Comparison of ENCODE assay signal across 13 cellular contexts in genomic region chr11:67632175-67632981, GRCh38. TPM values are rescaled to one million over a fixed set of nuclear protein-coding genes. Genes with fewer than 3 reads are reported as not detected.
DNase-seq lines count a peak whose midpoint lies in the region; ATAC-seq and TF ChIP-seq lines count a peak whose summit lies in the region.
"Had no signal": no experiment of that assay in that cellular context is flagged by ENCODE, and none has a peak within 500 bp of the region (broad histone marks: within the 10 kb centered on the region; RNA-seq: fewer than 3 reads in every experiment).

No MANE protein-coding gene starts in this region.

- no peak overlapping the region for H3K27ac Mint-ChIP-seq in MCF 10A (ENCODE audit: low read depth, unreplicated experiment)
- peak overlapping the region in 2 of 6 donors; percentile 26 to 44 for H3K27ac Mint-ChIP-seq in immature natural killer cell

- no peaks in the 10 kb centered on the region for H3K4me1 Mint-ChIP-seq in MCF 10A (ENCODE audit: insufficient read depth, unreplicated experiment)
- peaks cover 6 to 14% of the 10 kb centered on the region in 2 donors for H3K4me1 Mint-ChIP-seq in immature natural killer cell

- H3K4me2 ChIP-seq in mammary epithelial cell (ENCODE audit: insufficient read depth, low read depth, low read length) = no peak overlapping the region

- H3K9me3 Mint-ChIP-seq in MCF 10A (ENCODE audit: unreplicated experiment) (no peaks in the 10 kb centered on the region), immature natural killer cell (peaks cover 0 to 2% (median 0%) of the 10 kb centered on the region in 6 donors)

- H3K36me3 ChIP-seq in mammary epithelial cell (ENCODE audit: insufficient read depth, low read length) (no peaks in the 10 kb centered on the region), transverse colon (no peaks in the 10 kb centered on the region)

- H3K4me3 Mint-ChIP-seq in MCF 10A (ENCODE audit: unreplicated experiment) (peak overlapping the region; percentile 42), immature natural killer cell (peak overlapping the region; percentile 48 to 75 (median 53))

- dilution Hi-C loops in mammary epithelial cell (cut with HindIII; ENCODE audit: low sequenced_read_pairs) = no loop called here

- H3K27me3 Mint-ChIP-seq in MCF 10A (ENCODE audit: insufficient read depth, unreplicated experiment) (no peaks in the 10 kb centered on the region), immature natural killer cell (ENCODE audit: low read depth in 3 of 3) (peaks cover 0 to 2% (median 0%) of the 10 kb centered on the region in 3 donors)

- H3K4me3 ChIP-seq in mammary epithelial cell (replicated peaks in 1 of 3; ENCODE audit: insufficient read depth in 1 of 3, low read depth in 2 of 3, low read length in 3 of 3) (no peak overlapping the region), transverse colon (no peak overlapping the region)
- H3K4me3 ChIP-seq: PC-9 had no signal

- no peak overlapping the region for H3K9ac ChIP-seq in mammary epithelial cell (ENCODE audit: insufficient read depth, low read length)

- POLR2A ChIA-PET in MCF 10A (lab: Yijun Ruan, JAX) = interaction anchor here (0.6 kb wide), 1 partner anchor 36 kb away, joined by 4 read pairs; no protein-coding TSS in a partner anchor

- in situ Hi-C loops in mammary epithelial cell (cut with MboI; ENCODE audit: low sequenced_read_pairs in 2 of 2) (no loop called here), transverse colon (cut with MboI; ENCODE audit: low pct_ligation_motif_present in 1 of 4, low pct_unique_long_range_greater_than_20kb in 1 of 4, low sequenced_read_pairs in 3 of 4) (no loop called here)

- no peak for TF ChIP-seq EP300 in transverse colon (IDR thresholded peaks at IDR 0.05; ENCODE audit: low read depth)

- WGBS in mammary epithelial cell (ENCODE audit: low coverage, missing lambda C conversion rate) = 68% methylated on average over 9 of the region's 12 CpGs
- 62% methylated on average over 11 of the region's 12 CpGs; no CpG with 5 or more reads in 1 of the 2 donors for WGBS in transverse colon (ENCODE audit: low coverage in 1 of 2), 2 donors

- H3K4me1 ChIP-seq in mammary epithelial cell (ENCODE audit: insufficient read depth, low read length) = peaks cover 20% of the 10 kb centered on the region
- peaks cover 9 to 42% (median 33%) of the 10 kb centered on the region in 4 donors for H3K4me1 ChIP-seq in transverse colon

- no peak for TF ChIP-seq POLR2A in transverse colon (IDR thresholded peaks at IDR 0.05)

- ATAC-seq in HG02870 (IDR thresholded peaks at IDR 0.05; ENCODE audit: unreplicated experiment) = no peak

- H3K27ac ChIP-seq in mammary epithelial cell (ENCODE audit: insufficient read depth, low read depth, low read length) (no peak overlapping the region), transverse colon (peak overlapping the region; percentile 31 to 98 (median 94))
- H3K27ac ChIP-seq: PC-9 had no signal

- TF ChIP-seq CTCF in MCF 10A (IDR thresholded peaks at IDR 0.05; ENCODE audit: unreplicated experiment) (no peak), mammary epithelial cell (conservative IDR thresholded peaks at IDR 0.05 in 1 of 2, IDR thresholded peaks at IDR 0.05 in 1 of 2; ENCODE audit: extremely low read depth in 1 of 2, insufficient read depth in 1 of 2, low read depth in 1 of 2, low read length in 2 of 2) (no peak), transverse colon (IDR thresholded peaks at IDR 0.05) (no peak)

- BruUV-seq in MCF 10A (replicated peaks; lab: Mats Ljungman, UMichigan) (no TSS peak), mammary epithelial cell (replicated peaks; lab: Mats Ljungman, UMichigan) (no TSS peak)

- H3K9me3 ChIP-seq in mammary epithelial cell (replicated peaks; ENCODE audit: insufficient read depth, low read length) (no peaks in the 10 kb centered on the region), transverse colon (no peaks in the 10 kb centered on the region)

- H3K36me3 Mint-ChIP-seq in MCF 10A (ENCODE audit: insufficient read depth, unreplicated experiment) = no peaks in the 10 kb centered on the region
- H3K36me3 Mint-ChIP-seq in immature natural killer cell = no peaks in the 10 kb centered on the region
- H3K36me3 Mint-ChIP-seq: CD14-positive monocyte had no signal

- H3K27me3 ChIP-seq in mammary epithelial cell (ENCODE audit: insufficient read depth, low read length) (no peaks in the 10 kb centered on the region), transverse colon (no peaks in the 10 kb centered on the region)

- DNase-seq in MCF 10A (ENCODE audit: unreplicated experiment) (no peak), mammary epithelial cell (no peak), immature natural killer cell (no peak), transverse colon (peak; percentile 80), NCI-H748 (lab: John Stamatoyannopoulos, UW; ENCODE audit: unreplicated experiment) (no peak)
- DNase-seq: activated CD8-positive, alpha-beta memory T cell treated with anti-CD3 and anti-CD28 coated beads, Interleukin-2, amount 50 U/mL, for 4 hours; effector CD4-positive, alpha-beta T cell; Kasumi-1; PC-9; stimulated activated CD4-positive, alpha-beta T cell treated with anti-CD3 and anti-CD28 coated beads, Interleukin-4, amount 100 ng/mL, for 1 hour had no signal

- H2AFZ ChIP-seq in mammary epithelial cell (ENCODE audit: low read depth, low read length) = no peak overlapping the region
- H2AFZ ChIP-seq: PC-9 had no signal

- intact Hi-C loops in MCF 10A (cut with micrococcal nuclease) (no loop called here), mammary epithelial cell (cut with micrococcal nuclease) (no loop called here), transverse colon (cut with DNase I; ENCODE audit: low total_unique reads) (no loop called here)

- CTCF ChIA-PET in MCF 10A (lab: Yijun Ruan, JAX) (interaction anchor here (0.5 to 1.2 kb wide), 2 partner anchors 20 to 114 kb away, joined by 3 to 4 read pairs; no protein-coding TSS in a partner anchor), mammary epithelial cell (lab: Charles Lee; ENCODE audit: low non-redundant PET) (no interaction called here)

- no peaks in the 10 kb centered on the region for H3K79me2 ChIP-seq in mammary epithelial cell (ENCODE audit: insufficient read depth, low read length)

- H4K20me1 ChIP-seq in mammary epithelial cell (ENCODE audit: insufficient read depth, low read length) = no peaks in the 10 kb centered on the region

RNA-seq across cellular contexts. Expression of gene NUDT8, which starts 2.6 kb away (rescaled TPM):
- total RNA-seq in MCF 10A (2022) (3.6 and 6.9 TPM in 2 replicates), mammary epithelial cell (10 to 100 TPM in 1 of 2 donors, 1 to 10 TPM in 1; 4.2 to 13.4 TPM), transverse colon (10 to 100 TPM; 21.3 to 68.5 (median 26.9) TPM)
- polyA plus RNA-seq in mammary epithelial cell (4.8 TPM), immature natural killer cell (10 to 100 TPM; 10.1 to 13.4 (median 12.3) TPM)
- polyA minus RNA-seq in mammary epithelial cell = not detected

RNA-seq across cellular contexts. Expression of gene TBX10, which starts 7.2 kb away (rescaled TPM):
- total RNA-seq in MCF 10A (2022) (not detected in 2 replicates), mammary epithelial cell (not detected), transverse colon (10 to 100 TPM in 2 of 4 donors, 1 to 10 TPM in 1, not detected in 1; 1.3 to 16.5 (median 15.0) TPM)
- polyA plus RNA-seq in mammary epithelial cell (not detected), immature natural killer cell (not detected)
- not detected for polyA minus RNA-seq in mammary epithelial cell
- total RNA-seq: kidney epithelial cell, PC-9 had no signal
- polyA plus RNA-seq: CD14-positive monocyte had no signal

RNA-seq across cellular contexts. Expression of gene ACY3, which starts 18.2 kb away (rescaled TPM):
- total RNA-seq in MCF 10A (2022) (not detected in 2 replicates), mammary epithelial cell (under 1 TPM in 1 of 2 donors, not detected in 1; 0.24 TPM), transverse colon (10 to 100 TPM in 3 of 4 donors, 1 to 10 TPM in 1; 4.1 to 29.4 (median 11.8) TPM)
- polyA plus RNA-seq in mammary epithelial cell (0.08 TPM), immature natural killer cell (under 1 TPM in 2 of 3 donors, not detected in 1; 0.41 to 0.98 TPM)
- polyA minus RNA-seq in mammary epithelial cell = not detected

RNA-seq across cellular contexts. Expression of gene NDUFV1, which starts 25.6 kb away (rescaled TPM):
- 158 and 223 TPM in 2 replicates for total RNA-seq in MCF 10A (2022)
- 100 to 1,000 TPM; 144 to 163 TPM for total RNA-seq in mammary epithelial cell
- polyA plus RNA-seq in mammary epithelial cell = 125 TPM
- 72.1 TPM for polyA minus RNA-seq in mammary epithelial cell
- 100 to 1,000 TPM; 173 to 261 (median 195) TPM for polyA plus RNA-seq in immature natural killer cell
- 100 to 1,000 TPM; 421 to 762 (median 554) TPM for total RNA-seq in transverse colon

RNA-seq across cellular contexts. Expression of gene ALDH3B2, which starts 42.0 kb away (rescaled TPM):
- not detected in 2 replicates for total RNA-seq in MCF 10A (2022)
- total RNA-seq in mammary epithelial cell = 1 to 10 TPM in 1 of 2 donors, under 1 TPM in 1; 0.17 to 1.1 TPM
- 0.65 TPM for polyA plus RNA-seq in mammary epithelial cell
- polyA minus RNA-seq in mammary epithelial cell = not detected
- polyA plus RNA-seq in immature natural killer cell = not detected
- 10 to 100 TPM in 1 of 4 donors, not detected in 3; 13.8 TPM for total RNA-seq in transverse colon
- polyA plus RNA-seq: CD14-positive monocyte had no signal
